Comparison of ENCODE assay signal across 27 cellular contexts in genomic region chr12:57718641-57719528, GRCh38. TPM values are rescaled to one million over a fixed set of nuclear protein-coding genes. Genes with fewer than 3 reads are reported as not detected.
A peak's percentile ranks its signal among the peaks of the same experiment; 100 is the strongest.
DNase-seq lines count a peak whose midpoint lies in the region; ATAC-seq and TF ChIP-seq lines count a peak whose summit lies in the region.
"Had no signal": no experiment of that assay in that cellular context is flagged by ENCODE, and none has a peak within 500 bp of the region (broad histone marks: within the 10 kb centered on the region; RNA-seq: fewer than 3 reads in every experiment).

No MANE protein-coding gene starts in this region.

- no peak overlapping the region for H3K4me3 Mint-ChIP-seq in activated CD4-positive, alpha-beta T cell treated with anti-CD3 and anti-CD28 coated beads, Interleukin-2, amount 10 ng/mL, durations not matched to agents 7 days and 5 days
- no peak overlapping the region for H3K4me3 Mint-ChIP-seq in CD4-positive, alpha-beta T cell
- H3K4me3 Mint-ChIP-seq in activated T-helper 17 cell treated with anti-CD3 and anti-CD28 coated beads, Interleukin-2, amount 50 U/mL, for 72 hours = no peak overlapping the region
- H3K4me3 Mint-ChIP-seq in naive thymus-derived CD8-positive, alpha-beta T cell = no peak overlapping the region
- H3K4me3 Mint-ChIP-seq: activated B cell treated with CpG ODN at 0.5 μM for 24 hours, CD14-positive monocyte, endodermal cell, IgD-negative memory B cell had no signal

- no peaks in the 10 kb centered on the region for H3K9me3 ChIP-seq in CD4-positive, alpha-beta T cell (ENCODE audit: control insufficient read depth, low read length)
- H3K9me3 ChIP-seq: left lung, prostate gland, transverse colon had no signal

- CTCF ChIA-PET in activated CD4-positive, alpha-beta T cell treated with anti-CD3 and anti-CD28 coated beads, Interleukin-2, amount 10 ng/mL, durations not matched to agents 7 days and 5 days (lab: Charles Lee) = interaction anchor here (1.2 to 1.5 kb wide), 2 partner anchors 9 to 136 kb away, joined by 3 read pairs; no protein-coding TSS in a partner anchor
- CTCF ChIA-PET in CD4-positive, alpha-beta T cell (lab: Charles Lee) = no interaction called here

- peaks cover 46% of the 10 kb centered on the region for H3K36me3 Mint-ChIP-seq in activated CD4-positive, alpha-beta T cell treated with anti-CD3 and anti-CD28 coated beads, Interleukin-2, amount 10 ng/mL, durations not matched to agents 7 days and 5 days (ENCODE audit: low read depth)
- H3K36me3 Mint-ChIP-seq in CD4-positive, alpha-beta T cell (ENCODE audit: low read depth) = peaks cover 65% of the 10 kb centered on the region
- peaks cover 68% of the 10 kb centered on the region for H3K36me3 Mint-ChIP-seq in activated T-helper 17 cell treated with anti-CD3 and anti-CD28 coated beads, Interleukin-2, amount 50 U/mL, for 72 hours (ENCODE audit: low read depth)
- H3K36me3 Mint-ChIP-seq in naive thymus-derived CD8-positive, alpha-beta T cell = peaks cover 6 to 62% (median 14%) of the 10 kb centered on the region in 3 donors

- H3K27ac Mint-ChIP-seq in activated CD4-positive, alpha-beta T cell treated with anti-CD3 and anti-CD28 coated beads, Interleukin-2, amount 10 ng/mL, durations not matched to agents 7 days and 5 days = peak overlapping the region; percentile 81
- peak overlapping the region; percentile 61 for H3K27ac Mint-ChIP-seq in CD4-positive, alpha-beta T cell
- peak overlapping the region; percentile 77 for H3K27ac Mint-ChIP-seq in activated T-helper 17 cell treated with anti-CD3 and anti-CD28 coated beads, Interleukin-2, amount 50 U/mL, for 72 hours
- H3K27ac Mint-ChIP-seq in naive thymus-derived CD8-positive, alpha-beta T cell = peak overlapping the region in 7 of 10 donors; percentile 37 to 90 (median 53)
- H3K27ac Mint-ChIP-seq: activated B cell treated with CpG ODN at 0.5 μM for 24 hours, endodermal cell had no signal

- intact Hi-C loops in CD4-positive, alpha-beta T cell (cut with DNase I, micrococcal nuclease) = loop anchor here in 1 of 2 experiments (2.0 kb wide), 1 partner anchor 20 kb away; the partner anchor contains the start of gene AGAP2

- no peaks in the 10 kb centered on the region for H3K4me1 Mint-ChIP-seq in activated CD4-positive, alpha-beta T cell treated with anti-CD3 and anti-CD28 coated beads, Interleukin-2, amount 10 ng/mL, durations not matched to agents 7 days and 5 days
- H3K4me1 Mint-ChIP-seq in CD4-positive, alpha-beta T cell (ENCODE audit: low read depth) = peaks cover 18% of the 10 kb centered on the region
- H3K4me1 Mint-ChIP-seq in activated T-helper 17 cell treated with anti-CD3 and anti-CD28 coated beads, Interleukin-2, amount 50 U/mL, for 72 hours = peaks cover 15% of the 10 kb centered on the region
- peaks cover 14 to 29% (median 22%) of the 10 kb centered on the region in 4 donors for H3K4me1 Mint-ChIP-seq in naive thymus-derived CD8-positive, alpha-beta T cell
- H3K4me1 Mint-ChIP-seq: CD14-positive monocyte, endodermal cell had no signal

- no peaks in the 10 kb centered on the region for H3K9me3 Mint-ChIP-seq in activated CD4-positive, alpha-beta T cell treated with anti-CD3 and anti-CD28 coated beads, Interleukin-2, amount 10 ng/mL, durations not matched to agents 7 days and 5 days
- H3K9me3 Mint-ChIP-seq in CD4-positive, alpha-beta T cell = no peaks in the 10 kb centered on the region
- no peaks in the 10 kb centered on the region for H3K9me3 Mint-ChIP-seq in activated T-helper 17 cell treated with anti-CD3 and anti-CD28 coated beads, Interleukin-2, amount 50 U/mL, for 72 hours
- H3K9me3 Mint-ChIP-seq in naive thymus-derived CD8-positive, alpha-beta T cell = no peaks in the 10 kb centered on the region
- H3K9me3 Mint-ChIP-seq: activated B cell treated with CpG ODN at 0.5 μM for 24 hours, endodermal cell, IgD-negative memory B cell had no signal

- POLR2A ChIA-PET in activated CD4-positive, alpha-beta T cell treated with anti-CD3 and anti-CD28 coated beads, Interleukin-2, amount 10 ng/mL, durations not matched to agents 7 days and 5 days (lab: Charles Lee) = no interaction called here
- POLR2A ChIA-PET in CD4-positive, alpha-beta T cell (lab: Charles Lee) = interaction anchor here (1.1 to 1.6 kb wide), 3 partner anchors 22 to 26 kb away, joined by 3 to 4 read pairs (median 3); no protein-coding TSS in a partner anchor
- POLR2A ChIA-PET in naive thymus-derived CD8-positive, alpha-beta T cell (lab: Charles Lee) = interaction anchor here (0.6 to 1.3 kb wide), 2 partner anchors 9 to 232 kb away, joined by 3 read pairs; no protein-coding TSS in a partner anchor

- no peak for TF ChIP-seq CTCF in CD4-positive, alpha-beta T cell (IDR thresholded peaks at IDR 0.05)

- H3K27ac ChIP-seq in CD4-positive, alpha-beta T cell (ENCODE audit: low read depth, low read length) = no peak overlapping the region
- H3K27ac ChIP-seq: GM23248, left lung, prostate gland, transverse colon had no signal

- DNase-seq in activated CD4-positive, alpha-beta T cell treated with anti-CD3 and anti-CD28 coated beads, Interleukin-2, amount 10 ng/mL, durations not matched to agents 7 days and 5 days = peak; percentile 5
- no peak for DNase-seq in activated CD4-positive, alpha-beta T cell treated with anti-CD3 and anti-CD28 coated beads, Interleukin-2, amount 50 U/mL, for 1 hour
- no peak for DNase-seq in CD4-positive, alpha-beta T cell
- no peak for DNase-seq in naive thymus-derived CD8-positive, alpha-beta T cell
- no peak for DNase-seq in effector CD4-positive, alpha-beta T cell
- no peak for DNase-seq in A172 (ENCODE audit: low spot score)
- DNase-seq: activated B cell treated with CpG ODN at 0.5 μM for 24 hours; activated CD8-positive, alpha-beta memory T cell treated with anti-CD3 and anti-CD28 coated beads, Interleukin-2, amount 50 U/mL, for 4 hours; caudate nucleus; DND-41; endodermal cell; GF-D8; glutamatergic neuron; GM23248; islet precursor cell; left lung; mesenchymal stem cell; NCI-H446 treated with DMSO at 0.1 percent for 48 hours; NCI-H774; stimulated activated CD4-positive, alpha-beta T cell treated with anti-CD3 and anti-CD28 coated beads, Interleukin-2, amount 100 ng/mL, for 48 hours; transverse colon had no signal

- no peak for ATAC-seq in CD4-positive, alpha-beta T cell (ENCODE audit: poor library complexity)
- no peak for ATAC-seq in activated T-helper 17 cell treated with anti-CD3 and anti-CD28 coated beads, Interleukin-2, amount 50 U/mL, for 72 hours (replicated peaks)
- no peak for ATAC-seq in naive thymus-derived CD8-positive, alpha-beta T cell
- ATAC-seq in HG03342 (IDR thresholded peaks at IDR 0.05; ENCODE audit: unreplicated experiment) = no peak
- ATAC-seq: left lung, sciatic nerve had no signal

- no peaks in the 10 kb centered on the region for H3K27me3 Mint-ChIP-seq in activated CD4-positive, alpha-beta T cell treated with anti-CD3 and anti-CD28 coated beads, Interleukin-2, amount 10 ng/mL, durations not matched to agents 7 days and 5 days
- H3K27me3 Mint-ChIP-seq in CD4-positive, alpha-beta T cell = no peaks in the 10 kb centered on the region
- H3K27me3 Mint-ChIP-seq in activated T-helper 17 cell treated with anti-CD3 and anti-CD28 coated beads, Interleukin-2, amount 50 U/mL, for 72 hours = no peaks in the 10 kb centered on the region
- no peaks in the 10 kb centered on the region for H3K27me3 Mint-ChIP-seq in naive thymus-derived CD8-positive, alpha-beta T cell
- H3K27me3 Mint-ChIP-seq: activated B cell treated with CpG ODN at 0.5 μM for 24 hours, IgD-negative memory B cell had no signal

- no peaks in the 10 kb centered on the region for H3K27me3 ChIP-seq in CD4-positive, alpha-beta T cell (ENCODE audit: control insufficient read depth, insufficient read depth, low read length)
- H3K27me3 ChIP-seq: left lung, transverse colon had no signal

RNA-seq across cellular contexts. Expression of gene AGAP2, which starts 19.7 kb away (rescaled TPM):
- total RNA-seq in activated CD4-positive, alpha-beta T cell treated with anti-CD3 and anti-CD28 coated beads, Interleukin-2, amount 10 ng/mL, durations not matched to agents 7 days and 5 days = 10 to 100 TPM; 72.6 to 73.3 TPM
- total RNA-seq in CD4-positive, alpha-beta T cell = 10 to 100 TPM; 21.0 to 21.2 TPM
- 10 to 100 TPM; 34.9 to 52.0 TPM for total RNA-seq in activated T-helper 17 cell treated with anti-CD3 and anti-CD28 coated beads, Interleukin-2, amount 50 U/mL, for 72 hours
- 10 to 100 TPM; 54.4 to 58.8 TPM for total RNA-seq in naive thymus-derived CD8-positive, alpha-beta T cell
- polyA plus RNA-seq in naive thymus-derived CD8-positive, alpha-beta T cell = 1 to 10 TPM; 4.3 to 6.9 (median 5.6) TPM
- 0.02 and 0.55 TPM in 2 replicates for total RNA-seq in A172 (2014; rRNA removed; shearing (Covaris generic))
- total RNA-seq: GM23248 had no signal
- polyA plus RNA-seq: GM23248 had no signal

RNA-seq across cellular contexts. Expression of gene OS9, which starts 25.0 kb away (rescaled TPM):
- 100 to 1,000 TPM; 138 to 142 TPM for total RNA-seq in activated CD4-positive, alpha-beta T cell treated with anti-CD3 and anti-CD28 coated beads, Interleukin-2, amount 10 ng/mL, durations not matched to agents 7 days and 5 days
- 100 to 1,000 TPM; 108 to 112 TPM for total RNA-seq in CD4-positive, alpha-beta T cell
- total RNA-seq in activated T-helper 17 cell treated with anti-CD3 and anti-CD28 coated beads, Interleukin-2, amount 50 U/mL, for 72 hours = 100 to 1,000 TPM; 107 to 114 TPM
- total RNA-seq in naive thymus-derived CD8-positive, alpha-beta T cell = 100 to 1,000 TPM; 158 to 166 TPM
- polyA plus RNA-seq in naive thymus-derived CD8-positive, alpha-beta T cell = 10 to 100 TPM; 53.6 to 56.3 (median 53.6) TPM
- total RNA-seq in A172 (2014; rRNA removed; shearing (Covaris generic)) = 103 and 144 TPM in 2 replicates

RNA-seq across cellular contexts. Expression of gene TSPAN31, which starts 26.0 kb away (rescaled TPM):
- 10 to 100 TPM; 18.6 to 22.3 TPM for total RNA-seq in activated CD4-positive, alpha-beta T cell treated with anti-CD3 and anti-CD28 coated beads, Interleukin-2, amount 10 ng/mL, durations not matched to agents 7 days and 5 days
- 10 to 100 TPM; 10.3 to 10.7 TPM for total RNA-seq in CD4-positive, alpha-beta T cell
- total RNA-seq in activated T-helper 17 cell treated with anti-CD3 and anti-CD28 coated beads, Interleukin-2, amount 50 U/mL, for 72 hours = 10 to 100 TPM; 10.7 to 18.7 TPM
- total RNA-seq in naive thymus-derived CD8-positive, alpha-beta T cell = 10 to 100 TPM; 22.5 to 24.8 TPM
- 10 to 100 TPM; 42.2 to 53.3 (median 47.3) TPM for polyA plus RNA-seq in naive thymus-derived CD8-positive, alpha-beta T cell
- total RNA-seq in A172 (2014; rRNA removed; shearing (Covaris generic)) = 31.2 and 33.3 TPM in 2 replicates

RNA-seq across cellular contexts. Expression of gene CDK4, which starts 33.2 kb away (rescaled TPM):
- total RNA-seq in activated CD4-positive, alpha-beta T cell treated with anti-CD3 and anti-CD28 coated beads, Interleukin-2, amount 10 ng/mL, durations not matched to agents 7 days and 5 days = 100 to 1,000 TPM in 1 of 2 experiments, 10 to 100 TPM in 1; 84.4 to 104 TPM
- total RNA-seq in CD4-positive, alpha-beta T cell = 10 to 100 TPM in 1 of 2 experiments, 1 to 10 TPM in 1; 8.7 to 10.8 TPM
- 100 to 1,000 TPM; 132 to 242 TPM for total RNA-seq in activated T-helper 17 cell treated with anti-CD3 and anti-CD28 coated beads, Interleukin-2, amount 50 U/mL, for 72 hours
- total RNA-seq in naive thymus-derived CD8-positive, alpha-beta T cell = 10 to 100 TPM; 44.6 to 49.0 TPM
- polyA plus RNA-seq in naive thymus-derived CD8-positive, alpha-beta T cell = 100 to 1,000 TPM in 1 of 3 donors, 10 to 100 TPM in 2; 71.3 to 101 (median 80.5) TPM
- 300 and 506 TPM in 2 replicates for total RNA-seq in A172 (2014; rRNA removed; shearing (Covaris generic))

RNA-seq across cellular contexts. Expression of gene MARCHF9, which starts 36.0 kb away (rescaled TPM):
- 10 to 100 TPM; 23.7 to 27.2 TPM for total RNA-seq in activated CD4-positive, alpha-beta T cell treated with anti-CD3 and anti-CD28 coated beads, Interleukin-2, amount 10 ng/mL, durations not matched to agents 7 days and 5 days
- total RNA-seq in CD4-positive, alpha-beta T cell = 10 to 100 TPM; 39.9 to 40.8 TPM
- 10 to 100 TPM; 22.5 to 26.9 TPM for total RNA-seq in activated T-helper 17 cell treated with anti-CD3 and anti-CD28 coated beads, Interleukin-2, amount 50 U/mL, for 72 hours
- 10 to 100 TPM; 59.5 to 64.8 TPM for total RNA-seq in naive thymus-derived CD8-positive, alpha-beta T cell
- 1 to 10 TPM; 2.2 to 6.6 (median 4.5) TPM for polyA plus RNA-seq in naive thymus-derived CD8-positive, alpha-beta T cell
- 10.5 and 12.9 TPM in 2 replicates for total RNA-seq in A172 (2014; rRNA removed; shearing (Covaris generic))

Comparison
In these comparisons a context has a peak if more than half of its experiments do, and no peak if none do; other contexts are left out.
1. RNA of gene AGAP2, which starts 19.7 kb away (total RNA-seq): 72.6 to 73.3 TPM in activated CD4-positive, alpha-beta T cell treated with anti-CD3 and anti-CD28 coated beads, Interleukin-2, amount 10 ng/mL, durations not matched to agents 7 days and 5 days, 54.4 to 58.8 TPM in naive thymus-derived CD8-positive, alpha-beta T cell, 34.9 to 52.0 TPM in activated T-helper 17 cell treated with anti-CD3 and anti-CD28 coated beads, Interleukin-2, amount 50 U/mL, for 72 hours and 21.0 to 21.2 TPM in CD4-positive, alpha-beta T cell; 0.02 to 0.55 TPM in A172; every median in the first group is over 10 times any median in the second.
2. Peak in every context shown above with its lines, with median percentiles within 50 percentile points of each other: H3K27ac Mint-ChIP-seq.